In the genomic region with DNA sequence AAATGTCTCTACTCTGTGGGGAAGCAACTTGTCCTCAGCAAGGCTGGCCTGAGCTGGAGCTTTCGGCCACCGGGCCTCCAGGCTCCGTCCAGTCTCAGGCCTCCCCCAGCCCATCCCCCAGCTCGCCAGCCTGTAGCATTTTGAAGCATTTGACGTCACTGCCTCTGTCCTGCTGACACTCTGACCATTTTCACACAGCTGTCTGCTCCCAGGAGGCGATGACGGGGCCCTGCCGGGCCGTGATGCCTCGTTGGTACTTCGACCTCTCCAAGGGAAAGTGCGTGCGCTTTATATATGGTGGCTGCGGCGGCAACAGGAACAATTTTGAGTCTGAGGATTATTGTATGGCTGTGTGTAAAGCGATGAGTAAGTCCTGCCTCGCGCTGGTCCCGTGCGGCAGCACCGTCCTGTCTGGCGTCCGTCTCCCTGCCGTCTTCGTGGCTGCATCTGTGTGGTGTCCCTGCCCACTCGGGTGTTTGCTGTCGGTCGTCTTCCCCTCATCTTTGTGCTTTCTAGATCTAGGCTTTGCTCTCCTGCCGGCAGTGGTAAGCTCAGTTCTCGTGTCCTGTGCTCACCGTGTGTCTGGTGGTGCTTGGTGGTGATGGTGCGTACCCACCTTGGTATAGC, we compare ENCODE assay signal across 1 cellular context.
TF ChIP-seq lines count a peak whose summit lies in the region.

No MANE protein-coding gene starts in this region.

TF ChIP-seq in endothelial cell of umbilical vein, 7 proteins besides CTCF, POLR2A, EP300 and RAD21:
- TF ChIP-seq JUN (IDR thresholded peaks at IDR 0.05; ENCODE audit: borderline replicate concordance, insufficient read depth, insufficient read length, low read depth) = no peak
- no peak for TF ChIP-seq MAX (IDR thresholded peaks at IDR 0.05; ENCODE audit: insufficient read depth, insufficient read length)
- TF ChIP-seq MYC (IDR thresholded peaks at IDR 0.05; ENCODE audit: low read depth, low read length) = no peak
- no peak for TF ChIP-seq FOS (IDR thresholded peaks at IDR 0.05; ENCODE audit: borderline replicate concordance, insufficient read depth, low read length)
- no peak for TF ChIP-seq GATA2 (IDR thresholded peaks at IDR 0.05; ENCODE audit: insufficient read depth, insufficient read length, low read depth, low read length)
- no peak for TF ChIP-seq POLR2AphosphoS5 (IDR thresholded peaks at IDR 0.05; ENCODE audit: insufficient read depth, low read depth, low read length)
- no peak for TF ChIP-seq EZH2 (IDR thresholded peaks at IDR 0.05; ENCODE audit: borderline replicate concordance, low read depth, low read length, severe bottlenecking)
TF ChIP-seq in endothelial cell of umbilical vein: peak in this region for 0.
